ENCODE assay signal across 1 cellular context in the genomic region with DNA sequence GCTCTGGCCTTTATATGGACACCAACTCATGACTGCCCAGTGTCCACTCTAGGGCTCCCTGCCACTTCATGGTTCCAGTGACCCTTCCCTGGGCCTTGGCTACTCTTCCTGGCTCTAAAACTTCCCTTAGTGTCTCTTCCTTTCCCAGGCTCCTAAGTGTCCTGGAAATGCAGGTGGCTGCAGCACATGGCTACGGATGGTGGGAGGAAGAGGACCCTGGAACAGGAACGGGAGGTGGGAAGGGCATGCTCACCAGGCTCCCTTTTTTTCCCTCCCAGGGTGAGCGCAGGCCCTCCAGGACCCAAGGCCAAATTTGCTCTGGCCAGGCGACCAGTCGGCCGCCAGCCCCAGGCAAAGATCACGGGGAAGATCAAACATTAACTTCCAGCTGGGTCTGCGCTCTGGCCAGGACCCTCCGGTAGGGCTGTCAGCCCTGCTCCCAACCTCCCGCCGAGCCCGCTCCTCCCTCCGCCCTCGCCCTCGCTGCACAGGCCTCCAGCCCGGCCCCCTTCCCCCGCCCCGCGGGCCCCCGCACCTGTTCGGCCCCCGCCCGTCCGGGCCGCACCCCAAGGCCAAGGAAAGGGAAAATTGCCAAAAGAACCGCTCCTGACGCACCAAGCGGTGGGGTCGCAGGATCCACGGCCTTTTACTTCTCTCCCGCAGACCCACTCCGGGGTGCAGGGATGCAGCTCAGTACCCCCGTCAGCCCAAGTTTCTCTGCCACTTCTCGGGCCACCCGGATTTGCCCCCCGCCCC.
TF ChIP-seq lines count a peak whose summit lies in the region.

No MANE protein-coding gene starts in this region.

TF ChIP-seq in HepG2, 621 proteins besides CTCF, POLR2A, EP300 and RAD21 (continued from another document and continues in another):
- TF ChIP-seq ZNF263 (CRISPR knock-in tag; IDR thresholded peaks at IDR 0.05) (peak; percentile 79; the same call in 1 of the 2 replicates), ZFP41 (CRISPR knock-in tag; IDR thresholded peaks at IDR 0.05; ENCODE audit: borderline replicate concordance) (0 out of 2 replicates have a peak, but pooled peaks have one; percentile 60), CHCHD3 (CRISPR knock-in tag; IDR thresholded peaks at IDR 0.05) (0 out of 2 replicates have a peak, but pooled peaks have one; percentile 18), ZNF746 (CRISPR knock-in tag; IDR thresholded peaks at IDR 0.05) (peak; percentile 55; the same call in 1 of the 2 replicates), ZKSCAN1 (IDR thresholded peaks at IDR 0.05; ENCODE audit: low read length) (0 out of 2 replicates have a peak, but pooled peaks have one; percentile 4), SOX13 (IDR thresholded peaks at IDR 0.05) (no peak), SOX13 (CRISPR knock-in tag; conservative IDR thresholded peaks at IDR 0.05 in 1 of 2, IDR thresholded peaks at IDR 0.05 in 1 of 2) (peak in 1 of 2 experiments; percentile 37; a peak in 1 of 4 replicates), TCF12 (IDR thresholded peaks at IDR 0.05) (no peak), TCF12 (CRISPR knock-in tag; IDR thresholded peaks at IDR 0.05) (0 out of 2 replicates have a peak, but pooled peaks have one; percentile 19), DMAP1 (CRISPR knock-in tag; IDR thresholded peaks at IDR 0.05) (peak; percentile 61), ZNF235 (CRISPR knock-in tag; IDR thresholded peaks at IDR 0.05; ENCODE audit: borderline replicate concordance) (peak; percentile 87; the same call in 1 of the 2 replicates), ZNF329 (CRISPR knock-in tag; IDR thresholded peaks at IDR 0.05; ENCODE audit: low read depth) (peak; percentile 36; the same call in 1 of the 2 replicates), ZFP37 (CRISPR knock-in tag; IDR thresholded peaks at IDR 0.05; ENCODE audit: borderline replicate concordance) (peak; percentile 36; the same call in 1 of the 2 replicates), AGO1 (IDR thresholded peaks at IDR 0.05; ENCODE audit: low read depth, low read length, poor library complexity, severe bottlenecking) (peak; percentile 8), ERF (CRISPR knock-in tag; IDR thresholded peaks at IDR 0.05) (peak; percentile 67; the same call in 1 of the 2 replicates), ZNF33B (CRISPR knock-in tag; IDR thresholded peaks at IDR 0.05) (peak; percentile 74; the same call in 1 of the 2 replicates), SP5 (CRISPR knock-in tag; IDR thresholded peaks at IDR 0.05; ENCODE audit: borderline replicate concordance, low read depth) (peak; percentile 49; the same call in 1 of the 2 replicates), HMG20A (CRISPR knock-in tag; IDR thresholded peaks at IDR 0.05; ENCODE audit: borderline replicate concordance) (peak; percentile 19; the same call in 1 of the 2 replicates), SMAD3 (CRISPR knock-in tag; IDR thresholded peaks at IDR 0.05) (peak; percentile 69; the same call in 1 of the 2 replicates), KLF12 (CRISPR knock-in tag; IDR thresholded peaks at IDR 0.05; ENCODE audit: borderline replicate concordance) (0 out of 2 replicates have a peak, but pooled peaks have one; percentile 22), KMT2A (CRISPR knock-in tag; IDR thresholded peaks at IDR 0.05) (peak; percentile 41; the same call in 1 of the 2 replicates), TEAD3 (CRISPR knock-in tag; optimal IDR thresholded peaks at IDR 0.05; ENCODE audit: borderline replicate concordance) (peak; percentile 56), ZNF446 (CRISPR knock-in tag; IDR thresholded peaks at IDR 0.05) (no peak), PHF5A (CRISPR knock-in tag; IDR thresholded peaks at IDR 0.05; ENCODE audit: low read depth, unreplicated experiment) (peak; percentile 67), ZNF468 (CRISPR knock-in tag; IDR thresholded peaks at IDR 0.05) (peak; percentile 8; the same call in 1 of the 2 replicates), FOSL2 (CRISPR knock-in tag; IDR thresholded peaks at IDR 0.05) (0 out of 2 replicates have a peak, but pooled peaks have one; percentile 4), BCL6 (CRISPR knock-in tag; IDR thresholded peaks at IDR 0.05) (0 out of 2 replicates have a peak, but pooled peaks have one; percentile 12), ZEB1 (IDR thresholded peaks at IDR 0.05; ENCODE audit: insufficient replicate concordance, low read depth) (peak; percentile 46), ZNF205 (CRISPR knock-in tag; IDR thresholded peaks at IDR 0.05) (0 out of 2 replicates have a peak, but pooled peaks have one; percentile 57), ZNF44 (CRISPR knock-in tag; IDR thresholded peaks at IDR 0.05) (peak; percentile 77; the same call in 1 of the 2 replicates), ZNF451 (CRISPR knock-in tag; IDR thresholded peaks at IDR 0.05) (no peak), TARDBP (CRISPR knock-in tag; IDR thresholded peaks at IDR 0.05) (peak; percentile 54; the same call in 1 of the 2 replicates), ZSCAN21 (CRISPR knock-in tag; IDR thresholded peaks at IDR 0.05; ENCODE audit: borderline replicate concordance) (peak; percentile 34; the same call in 1 of the 2 replicates)
- TF ChIP-seq, protein P1, sequence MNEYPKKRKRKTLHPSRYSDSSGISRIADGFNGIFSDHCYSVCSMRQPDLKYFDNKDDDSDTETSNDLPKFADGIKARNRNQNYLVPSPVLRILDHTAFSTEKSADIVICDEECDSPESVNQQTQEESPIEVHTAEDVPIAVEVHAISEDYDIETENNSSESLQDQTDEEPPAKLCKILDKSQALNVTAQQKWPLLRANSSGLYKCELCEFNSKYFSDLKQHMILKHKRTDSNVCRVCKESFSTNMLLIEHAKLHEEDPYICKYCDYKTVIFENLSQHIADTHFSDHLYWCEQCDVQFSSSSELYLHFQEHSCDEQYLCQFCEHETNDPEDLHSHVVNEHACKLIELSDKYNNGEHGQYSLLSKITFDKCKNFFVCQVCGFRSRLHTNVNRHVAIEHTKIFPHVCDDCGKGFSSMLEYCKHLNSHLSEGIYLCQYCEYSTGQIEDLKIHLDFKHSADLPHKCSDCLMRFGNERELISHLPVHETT (CRISPR knock-in tag; conservative IDR thresholded peaks at IDR 0.05), result no peak
- TF ChIP-seq, protein P2, sequence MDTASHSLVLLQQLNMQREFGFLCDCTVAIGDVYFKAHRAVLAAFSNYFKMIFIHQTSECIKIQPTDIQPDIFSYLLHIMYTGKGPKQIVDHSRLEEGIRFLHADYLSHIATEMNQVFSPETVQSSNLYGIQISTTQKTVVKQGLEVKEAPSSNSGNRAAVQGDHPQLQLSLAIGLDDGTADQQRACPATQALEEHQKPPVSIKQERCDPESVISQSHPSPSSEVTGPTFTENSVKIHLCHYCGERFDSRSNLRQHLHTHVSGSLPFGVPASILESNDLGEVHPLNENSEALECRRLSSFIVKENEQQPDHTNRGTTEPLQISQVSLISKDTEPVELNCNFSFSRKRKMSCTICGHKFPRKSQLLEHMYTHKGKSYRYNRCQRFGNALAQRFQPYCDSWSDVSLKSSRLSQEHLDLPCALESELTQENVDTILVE (CRISPR knock-in tag; IDR thresholded peaks at IDR 0.05), result 0 out of 2 replicates have a peak, but pooled peaks have one; percentile 6
- TF ChIP-seq, protein P3, sequence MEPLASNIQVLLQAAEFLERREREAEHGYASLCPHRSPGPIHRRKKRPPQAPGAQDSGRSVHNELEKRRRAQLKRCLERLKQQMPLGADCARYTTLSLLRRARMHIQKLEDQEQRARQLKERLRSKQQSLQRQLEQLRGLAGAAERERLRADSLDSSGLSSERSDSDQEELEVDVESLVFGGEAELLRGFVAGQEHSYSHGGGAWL (CRISPR knock-in tag; IDR thresholded peaks at IDR 0.05), result 0 out of 2 replicates have a peak, but pooled peaks have one; percentile 54
- TF ChIP-seq, protein P4, sequence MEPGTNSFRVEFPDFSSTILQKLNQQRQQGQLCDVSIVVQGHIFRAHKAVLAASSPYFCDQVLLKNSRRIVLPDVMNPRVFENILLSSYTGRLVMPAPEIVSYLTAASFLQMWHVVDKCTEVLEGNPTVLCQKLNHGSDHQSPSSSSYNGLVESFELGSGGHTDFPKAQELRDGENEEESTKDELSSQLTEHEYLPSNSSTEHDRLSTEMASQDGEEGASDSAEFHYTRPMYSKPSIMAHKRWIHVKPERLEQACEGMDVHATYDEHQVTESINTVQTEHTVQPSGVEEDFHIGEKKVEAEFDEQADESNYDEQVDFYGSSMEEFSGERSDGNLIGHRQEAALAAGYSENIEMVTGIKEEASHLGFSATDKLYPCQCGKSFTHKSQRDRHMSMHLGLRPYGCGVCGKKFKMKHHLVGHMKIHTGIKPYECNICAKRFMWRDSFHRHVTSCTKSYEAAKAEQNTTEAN (CRISPR knock-in tag; conservative IDR thresholded peaks at IDR 0.05), result 0 out of 2 replicates have a peak, but pooled peaks have one; percentile 25
- TF ChIP-seq, protein P5, sequence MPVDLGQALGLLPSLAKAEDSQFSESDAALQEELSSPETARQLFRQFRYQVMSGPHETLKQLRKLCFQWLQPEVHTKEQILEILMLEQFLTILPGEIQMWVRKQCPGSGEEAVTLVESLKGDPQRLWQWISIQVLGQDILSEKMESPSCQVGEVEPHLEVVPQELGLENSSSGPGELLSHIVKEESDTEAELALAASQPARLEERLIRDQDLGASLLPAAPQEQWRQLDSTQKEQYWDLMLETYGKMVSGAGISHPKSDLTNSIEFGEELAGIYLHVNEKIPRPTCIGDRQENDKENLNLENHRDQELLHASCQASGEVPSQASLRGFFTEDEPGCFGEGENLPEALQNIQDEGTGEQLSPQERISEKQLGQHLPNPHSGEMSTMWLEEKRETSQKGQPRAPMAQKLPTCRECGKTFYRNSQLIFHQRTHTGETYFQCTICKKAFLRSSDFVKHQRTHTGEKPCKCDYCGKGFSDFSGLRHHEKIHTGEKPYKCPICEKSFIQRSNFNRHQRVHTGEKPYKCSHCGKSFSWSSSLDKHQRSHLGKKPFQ (CRISPR knock-in tag; IDR thresholded peaks at IDR 0.05; ENCODE audit: insufficient replicate concordance), result peak; percentile 50
- TF ChIP-seq, protein P6, sequence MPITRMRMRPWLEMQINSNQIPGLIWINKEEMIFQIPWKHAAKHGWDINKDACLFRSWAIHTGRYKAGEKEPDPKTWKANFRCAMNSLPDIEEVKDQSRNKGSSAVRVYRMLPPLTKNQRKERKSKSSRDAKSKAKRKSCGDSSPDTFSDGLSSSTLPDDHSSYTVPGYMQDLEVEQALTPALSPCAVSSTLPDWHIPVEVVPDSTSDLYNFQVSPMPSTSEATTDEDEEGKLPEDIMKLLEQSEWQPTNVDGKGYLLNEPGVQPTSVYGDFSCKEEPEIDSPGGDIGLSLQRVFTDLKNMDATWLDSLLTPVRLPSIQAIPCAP (CRISPR knock-in tag; IDR thresholded peaks at IDR 0.05; ENCODE audit: low read depth), result no peak
- TF ChIP-seq, protein P7, sequence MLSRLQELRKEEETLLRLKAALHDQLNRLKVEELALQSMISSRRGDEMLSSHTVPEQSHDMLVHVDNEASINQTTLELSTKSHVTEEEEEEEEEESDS (CRISPR knock-in tag; IDR thresholded peaks at IDR 0.05; ENCODE audit: borderline replicate concordance), result peak; percentile 25; the same call in 1 of the 2 replicates
- TF ChIP-seq, protein P8, sequence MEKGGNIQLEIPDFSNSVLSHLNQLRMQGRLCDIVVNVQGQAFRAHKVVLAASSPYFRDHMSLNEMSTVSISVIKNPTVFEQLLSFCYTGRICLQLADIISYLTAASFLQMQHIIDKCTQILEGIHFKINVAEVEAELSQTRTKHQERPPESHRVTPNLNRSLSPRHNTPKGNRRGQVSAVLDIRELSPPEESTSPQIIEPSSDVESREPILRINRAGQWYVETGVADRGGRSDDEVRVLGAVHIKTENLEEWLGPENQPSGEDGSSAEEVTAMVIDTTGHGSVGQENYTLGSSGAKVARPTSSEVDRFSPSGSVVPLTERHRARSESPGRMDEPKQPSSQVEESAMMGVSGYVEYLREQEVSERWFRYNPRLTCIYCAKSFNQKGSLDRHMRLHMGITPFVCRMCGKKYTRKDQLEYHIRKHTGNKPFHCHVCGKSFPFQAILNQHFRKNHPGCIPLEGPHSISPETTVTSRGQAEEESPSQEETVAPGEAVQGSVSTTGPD (CRISPR knock-in tag; IDR thresholded peaks at IDR 0.05), result 0 out of 2 replicates have a peak, but pooled peaks have one; percentile 34
- TF ChIP-seq, protein P9, sequence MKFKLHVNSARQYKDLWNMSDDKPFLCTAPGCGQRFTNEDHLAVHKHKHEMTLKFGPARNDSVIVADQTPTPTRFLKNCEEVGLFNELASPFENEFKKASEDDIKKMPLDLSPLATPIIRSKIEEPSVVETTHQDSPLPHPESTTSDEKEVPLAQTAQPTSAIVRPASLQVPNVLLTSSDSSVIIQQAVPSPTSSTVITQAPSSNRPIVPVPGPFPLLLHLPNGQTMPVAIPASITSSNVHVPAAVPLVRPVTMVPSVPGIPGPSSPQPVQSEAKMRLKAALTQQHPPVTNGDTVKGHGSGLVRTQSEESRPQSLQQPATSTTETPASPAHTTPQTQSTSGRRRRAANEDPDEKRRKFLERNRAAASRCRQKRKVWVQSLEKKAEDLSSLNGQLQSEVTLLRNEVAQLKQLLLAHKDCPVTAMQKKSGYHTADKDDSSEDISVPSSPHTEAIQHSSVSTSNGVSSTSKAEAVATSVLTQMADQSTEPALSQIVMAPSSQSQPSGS (CRISPR knock-in tag; IDR thresholded peaks at IDR 0.05), result peak; percentile 64
- TF ChIP-seq, protein P10, sequence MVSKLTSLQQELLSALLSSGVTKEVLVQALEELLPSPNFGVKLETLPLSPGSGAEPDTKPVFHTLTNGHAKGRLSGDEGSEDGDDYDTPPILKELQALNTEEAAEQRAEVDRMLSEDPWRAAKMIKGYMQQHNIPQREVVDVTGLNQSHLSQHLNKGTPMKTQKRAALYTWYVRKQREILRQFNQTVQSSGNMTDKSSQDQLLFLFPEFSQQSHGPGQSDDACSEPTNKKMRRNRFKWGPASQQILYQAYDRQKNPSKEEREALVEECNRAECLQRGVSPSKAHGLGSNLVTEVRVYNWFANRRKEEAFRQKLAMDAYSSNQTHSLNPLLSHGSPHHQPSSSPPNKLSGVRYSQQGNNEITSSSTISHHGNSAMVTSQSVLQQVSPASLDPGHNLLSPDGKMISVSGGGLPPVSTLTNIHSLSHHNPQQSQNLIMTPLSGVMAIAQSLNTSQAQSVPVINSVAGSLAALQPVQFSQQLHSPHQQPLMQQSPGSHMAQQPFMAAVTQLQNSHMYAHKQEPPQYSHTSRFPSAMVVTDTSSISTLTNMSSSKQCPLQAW (CRISPR knock-in tag; IDR thresholded peaks at IDR 0.05), result peak; percentile 95
- TF ChIP-seq, protein P11, sequence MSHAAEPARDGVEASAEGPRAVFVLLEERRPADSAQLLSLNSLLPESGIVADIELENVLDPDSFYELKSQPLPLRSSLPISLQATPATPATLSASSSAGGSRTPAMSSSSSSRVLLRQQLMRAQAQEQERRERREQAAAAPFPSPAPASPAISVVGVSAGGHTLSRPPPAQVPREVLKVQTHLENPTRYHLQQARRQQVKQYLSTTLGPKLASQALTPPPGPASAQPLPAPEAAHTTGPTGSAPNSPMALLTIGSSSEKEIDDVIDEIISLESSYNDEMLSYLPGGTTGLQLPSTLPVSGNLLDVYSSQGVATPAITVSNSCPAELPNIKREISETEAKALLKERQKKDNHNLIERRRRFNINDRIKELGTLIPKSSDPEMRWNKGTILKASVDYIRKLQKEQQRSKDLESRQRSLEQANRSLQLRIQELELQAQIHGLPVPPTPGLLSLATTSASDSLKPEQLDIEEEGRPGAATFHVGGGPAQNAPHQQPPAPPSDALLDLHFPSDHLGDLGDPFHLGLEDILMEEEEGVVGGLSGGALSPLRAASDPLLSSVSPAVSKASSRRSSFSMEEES (CRISPR knock-in tag; IDR thresholded peaks at IDR 0.05), result peak; percentile 85
- TF ChIP-seq, protein P12, sequence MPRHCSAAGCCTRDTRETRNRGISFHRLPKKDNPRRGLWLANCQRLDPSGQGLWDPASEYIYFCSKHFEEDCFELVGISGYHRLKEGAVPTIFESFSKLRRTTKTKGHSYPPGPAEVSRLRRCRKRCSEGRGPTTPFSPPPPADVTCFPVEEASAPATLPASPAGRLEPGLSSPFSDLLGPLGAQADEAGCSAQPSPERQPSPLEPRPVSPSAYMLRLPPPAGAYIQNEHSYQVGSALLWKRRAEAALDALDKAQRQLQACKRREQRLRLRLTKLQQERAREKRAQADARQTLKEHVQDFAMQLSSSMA (CRISPR knock-in tag; IDR thresholded peaks at IDR 0.05), result no peak
